Comparison of ENCODE assay signal across 8 cellular contexts in genomic region chr1:114757455-114758250, GRCh38. TPM values are rescaled to one million over a fixed set of nuclear protein-coding genes. Genes with fewer than 3 reads are reported as not detected.
DNase-seq lines count a peak whose midpoint lies in the region; ATAC-seq and TF ChIP-seq lines count a peak whose summit lies in the region.

CSDE1 (minus strand) TSS chr1:114757984; CDS start chr1:114739890, 18,094 bp downstream.

- intact Hi-C loops in adrenal gland (cut with DNase I): no loop called here
- intact Hi-C loops in cardiac septum (cut with DNase I): loop anchor here (2.0 to 5.0 kb wide), 3 partner anchors 41 to 245 kb away; partner anchors contain the start of genes BCAS2, NRAS and TRIM33

- peak within 1 kb of the TSS; percentile 100 for H3K27ac Mint-ChIP-seq in type B pancreatic cell

- no peaks in the 10 kb centered on the region for H3K27me3 ChIP-seq in adrenal gland

- peaks cover 5% of the 10 kb centered on the region for H3K9me3 Mint-ChIP-seq in type B pancreatic cell

- 0 to 1% (median 0%) methylated on average over 21 to 50 of the region's 50 CpGs for WGBS in adrenal gland, 4 donors

- no peaks in the 10 kb centered on the region for H3K36me3 ChIP-seq in adrenal gland (replicated peaks in 1 of 2)

- peak; percentile 91 for DNase-seq in GM13976 (ENCODE audit: low spot score)
- peak; percentile 99 for DNase-seq in NCI-H146 (lab: John Stamatoyannopoulos, UW)
- peak; percentile 93 to 97 (median 95) for DNase-seq in T-helper 1 cell
- peak; percentile 97 to 99 (median 98) for DNase-seq in adrenal gland
- peak; percentile 98 for DNase-seq in cardiac septum (ENCODE audit: low spot score)
- DNase-seq in pons (ENCODE audit: low spot score): peak; percentile 99
- DNase-seq in type B pancreatic cell (ENCODE audit: extremely low spot score, unreplicated experiment): peak; percentile 97

- peaks cover 38% of the 10 kb centered on the region for H3K4me1 Mint-ChIP-seq in type B pancreatic cell (ENCODE audit: unreplicated experiment)

- H3K27me3 Mint-ChIP-seq in type B pancreatic cell: no peaks in the 10 kb centered on the region

- H3K27ac ChIP-seq in adrenal gland: peak within 1 kb of the TSS; percentile 91 to 100 (median 99)

- peak; percentile 70 for ATAC-seq in HG02870 (IDR thresholded peaks at IDR 0.05; ENCODE audit: unreplicated experiment)

- peaks cover 4% of the 10 kb centered on the region for H3K36me3 Mint-ChIP-seq in type B pancreatic cell

- no peaks in the 10 kb centered on the region for H3K9me3 ChIP-seq in adrenal gland (replicated peaks in 1 of 3)

- in situ Hi-C loops in GM13976 (cut with MboI; ENCODE audit: low sequenced_read_pairs, unreplicated experiment): no loop called here

- TF ChIP-seq POLR2A in adrenal gland (IDR thresholded peaks at IDR 0.05): peak; percentile 93 to 97

- TF ChIP-seq CTCF in GM13976 (IDR thresholded peaks at IDR 0.05; ENCODE audit: borderline replicate concordance, control extremely low read depth, extremely low read depth, insufficient read depth, missing control alignments): peak; percentile 14
- peak in 5 of 6 experiments; percentile 20 to 48 (median 36) for TF ChIP-seq CTCF in adrenal gland (IDR thresholded peaks at IDR 0.05)
- TF ChIP-seq CTCF in type B pancreatic cell (conservative IDR thresholded peaks at IDR 0.05): peak; percentile 68

- peak within 1 kb of the TSS; percentile 97 for H3K4me3 Mint-ChIP-seq in type B pancreatic cell

- peaks cover 30 to 47% of the 10 kb centered on the region in 2 donors for H3K4me1 ChIP-seq in adrenal gland (replicated peaks in 1 of 2)

- peak within 1 kb of the TSS; percentile 78 to 94 (median 82) for H3K4me3 ChIP-seq in adrenal gland

RNA-seq across cellular contexts. Expression of gene CSDE1, which starts in this region (rescaled TPM):
- total RNA-seq in adrenal gland (100 to 1,000 TPM; 289 to 775 (median 496) TPM), cardiac septum (900 TPM), type B pancreatic cell (ENCODE audit: low replicate concordance) (532 and 538 TPM in 2 replicates)
- 100 to 1,000 TPM in 2 of 3 donors, 10 to 100 TPM in 1; 75.6 to 376 (median 104) TPM for polyA plus RNA-seq in adrenal gland

Comparison
In these comparisons a context has a peak if more than half of its experiments do, and no peak if none do; other contexts are left out.
1. Peak in every context shown above with its lines: DNase-seq, ATAC-seq, H3K4me3 ChIP-seq and H3K27ac ChIP-seq.
2. CTCF ChIP-seq: peak in every context shown above with its lines; median percentile 68 in type B pancreatic cell; 36 in adrenal gland; 14 in GM13976.